8 cellular contexts compared by ENCODE assay signal in the genomic region with DNA sequence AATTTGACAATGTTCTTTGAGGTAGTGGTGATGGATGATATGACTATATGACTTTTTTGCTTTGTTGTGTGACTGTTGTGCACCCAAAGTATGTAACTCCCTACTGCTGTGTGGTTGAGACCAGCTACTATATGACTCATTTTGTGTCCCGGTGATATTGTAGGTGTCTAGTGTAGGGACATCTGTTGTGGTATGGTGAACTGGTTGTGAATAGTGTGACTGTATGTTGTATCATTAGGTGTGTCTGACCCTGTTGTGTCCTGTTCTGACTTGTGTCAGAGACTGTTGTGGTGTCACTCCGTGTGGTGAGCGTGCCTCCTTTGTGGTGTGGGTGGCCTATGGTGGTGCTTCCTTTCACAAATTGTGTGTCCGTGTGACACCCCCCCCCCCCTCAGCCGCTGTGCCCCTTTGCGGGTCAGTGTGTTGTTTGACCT. TPM values are rescaled to one million over a fixed set of nuclear protein-coding genes. Genes with fewer than 3 reads are reported as not detected.
DNase-seq lines count a peak whose midpoint lies in the region; ATAC-seq, FAIRE-seq and TF ChIP-seq lines count a peak whose summit lies in the region.

No MANE protein-coding gene starts in this region.

- FAIRE-seq in HepG2 (lab: Jason Lieb, UNC): no peak

- peak overlapping the region; percentile 88 for H4K91ac ChIP-seq in IMR-90 (ENCODE audit: insufficient read depth, low read depth, low read length)

- H3K4ac ChIP-seq in IMR-90 (ENCODE audit: low read depth, low read length): peak overlapping the region; percentile 95

- in situ Hi-C loops in IMR-90 (cut with MboI; ENCODE audit: low sequenced_read_pairs) (loop anchor here (25.0 kb wide), 1 partner anchor 475 kb away; a partner anchor contains a TSS), HepG2 (cut with HindIII; ENCODE audit: extremely low pct_ligation_motif_present, low pct_unique_long_range_greater_than_20kb) (loop anchor here (5.0 to 25.0 kb wide), 2 partner anchors 70 to 325 kb away; no protein-coding TSS in a partner anchor)

- H2BK120ac ChIP-seq in IMR-90 (ENCODE audit: low read depth, low read length): peak overlapping the region; percentile 66

- H3K56ac ChIP-seq in IMR-90 (ENCODE audit: extremely low read depth, insufficient read depth, low read length): no peak overlapping the region

- H3K23ac ChIP-seq in IMR-90 (ENCODE audit: low read depth, low read length): peak overlapping the region; percentile 99

- dilution Hi-C loops in IMR-90 (cut with HindIII; ENCODE audit: low sequenced_read_pairs, unreplicated experiment): loop anchor here (25.0 kb wide), 1 partner anchor 125 kb away; no protein-coding TSS in a partner anchor

- DNase-seq in SIG-M5 treated with dmso at 0.1 percent for 504 hours (lab: John Stamatoyannopoulos, UW; ENCODE audit: unreplicated experiment) (peak; percentile 49), SIG-M5 (lab: John Stamatoyannopoulos, UW) (no peak), IMR-90 (peak; percentile 51), adrenal gland (no peak), HepG2 (ENCODE audit: low spot score) (no peak), NCI-H1105 treated with DMSO at 0.1 percent for 48 hours (lab: John Stamatoyannopoulos, UW) (no peak), cerebellar nuclear complex (lab: John Stamatoyannopoulos, UW) (no peak)

- H3K79me1 ChIP-seq in IMR-90 (ENCODE audit: low read depth in 1 of 2, low read length in 2 of 2): peaks cover 4 to 43% of the 10 kb centered on the region in 2 experiments; a peak in 3 of 4 replicates

- H2BK5ac ChIP-seq in IMR-90 (ENCODE audit: low read depth, low read length, poor library complexity, severe bottlenecking): no peak overlapping the region

- TF ChIP-seq EP300 in HepG2 (IDR thresholded peaks at IDR 0.05; ENCODE audit: low read depth in 2 of 2, low read length in 2 of 2): no peak
- TF ChIP-seq EP300 in HepG2 (CRISPR knock-in tag; IDR thresholded peaks at IDR 0.05; ENCODE audit: borderline replicate concordance): no peak

- H4K20me1 ChIP-seq in IMR-90 (ENCODE audit: insufficient read depth, low read length) (peaks cover 14% of the 10 kb centered on the region), HepG2 (ENCODE audit: insufficient read depth, low read length) (no peaks in the 10 kb centered on the region)

- peak overlapping the region; percentile 89 for H3K14ac ChIP-seq in IMR-90 (replicated peaks; ENCODE audit: low read depth, low read length)

- peak overlapping the region; percentile 66 for H4K5ac ChIP-seq in IMR-90 (ENCODE audit: low read depth, low read length)

- CTCF ChIA-PET in IMR-90 (lab: Yijun Ruan, JAX) (interaction anchor here (0.6 to 2.4 kb wide), 4 partner anchors 9 to 81 kb away, joined by 3 to 12 read pairs (median 8); a partner anchor contains a TSS), HepG2 (lab: Yijun Ruan, JAX; ENCODE audit: low intra/inter-chr PET ratio, low total read pairs) (interaction anchor here (2.5 to 2.9 kb wide), 2 partner anchors 53 to 129 kb away, joined by 10 to 19 read pairs; no protein-coding TSS in a partner anchor)

- H3K27ac ChIP-seq in IMR-90 (ENCODE audit: insufficient read depth, low read length) (no peak overlapping the region), adrenal gland (peak overlapping the region in 4 of 5 donors; percentile 37 to 85 (median 66)), HepG2 (ENCODE audit: extremely low read length, insufficient read depth, low read length) (peak overlapping the region; percentile 35), temporal lobe (ENCODE audit: low read depth, low read length) (peak overlapping the region; percentile 1)

- H3K27me3 ChIP-seq in IMR-90 (ENCODE audit: control insufficient read depth, insufficient read depth, low read length): no peaks in the 10 kb centered on the region
- no peaks in the 10 kb centered on the region for H3K27me3 ChIP-seq in adrenal gland
- no peaks in the 10 kb centered on the region for H3K27me3 ChIP-seq in HepG2 (ENCODE audit: control insufficient read depth in 1 of 2, insufficient read depth in 2 of 2, low read length in 2 of 2)

- H3K9ac ChIP-seq in IMR-90 (ENCODE audit: low read depth, low read length) (peak overlapping the region; percentile 72), HepG2 (ENCODE audit: insufficient read depth, low read depth, low read length) (peak overlapping the region; percentile 53; the same call in 1 of the 2 replicates)

- TF ChIP-seq CTCF in IMR-90 (conservative IDR thresholded peaks at IDR 0.05; ENCODE audit: low read depth, low read length) (no peak), adrenal gland (IDR thresholded peaks at IDR 0.05) (no peak), HepG2 (CRISPR knock-in tag; IDR thresholded peaks at IDR 0.05) (no peak)

- H3K9me1 ChIP-seq in IMR-90 (ENCODE audit: insufficient read depth, low read length): peaks cover 19% of the 10 kb centered on the region

- TF ChIP-seq POLR2A in IMR-90 (IDR thresholded peaks at IDR 0.05; ENCODE audit: low read depth, low read length) (no peak), adrenal gland (IDR thresholded peaks at IDR 0.05) (no peak), HepG2 (IDR thresholded peaks at IDR 0.05; ENCODE audit: insufficient read depth in 1 of 2, low read depth in 2 of 2, low read length in 2 of 2) (no peak)

- H3K4me3 ChIP-seq in IMR-90 (ENCODE audit: insufficient read depth, low read depth, low read length) (peak overlapping the region; percentile 27), adrenal gland (peak overlapping the region in 2 of 4 donors; percentile 35 to 38), HepG2 (replicated peaks in 1 of 3; ENCODE audit: insufficient read depth in 1 of 3, low read depth in 2 of 3, low read length in 3 of 3) (peak overlapping the region; percentile 61 to 78 (median 76); a peak in 5 of 6 replicates)

- POLR2A ChIA-PET in IMR-90 (lab: Charles Lee; ENCODE audit: unreplicated experiment) (interaction anchor here (0.8 to 1.9 kb wide), 2 partner anchors 11 to 24 kb away, joined by 7 to 9 read pairs; a partner anchor contains a TSS), HepG2 (lab: Yijun Ruan, JAX) (interaction anchor here (0.6 to 4.6 kb wide), 14 partner anchors 10 to 119 kb away, joined by 3 to 95 read pairs (median 5); a partner anchor contains a TSS)

- H3K36me3 ChIP-seq in IMR-90 (ENCODE audit: control insufficient read depth, insufficient read depth, low read length) (no peaks in the 10 kb centered on the region), adrenal gland (replicated peaks in 1 of 2) (no peaks in the 10 kb centered on the region), HepG2 (replicated peaks in 1 of 2; ENCODE audit: control insufficient read depth in 1 of 2, insufficient read depth in 2 of 2, low read length in 2 of 2) (no peaks in the 10 kb centered on the region)

- H3K4me2 ChIP-seq in IMR-90 (ENCODE audit: low read depth, low read length) (peak overlapping the region; percentile 95), HepG2 (ENCODE audit: low read depth, low read length) (peak overlapping the region; percentile 85)

- peak overlapping the region; percentile 99 for H2AK5ac ChIP-seq in IMR-90 (ENCODE audit: low read depth, low read length)

- no peaks in the 10 kb centered on the region for H3K79me2 ChIP-seq in HepG2 (ENCODE audit: insufficient read depth, low read length)

- peak; percentile 0; the same call in 1 of the 2 replicates for ATAC-seq in IMR-90 (ENCODE audit: low read depth)
- ATAC-seq in HepG2: peak; percentile 7

- peak overlapping the region; percentile 67; the same call in 1 of the 3 replicates for H2BK15ac ChIP-seq in IMR-90 (ENCODE audit: low read depth, low read length)

- H2BK20ac ChIP-seq in IMR-90 (ENCODE audit: low read depth, low read length): peak overlapping the region; percentile 71

- peak overlapping the region; percentile 80 for H2AFZ ChIP-seq in IMR-90 (replicated peaks; ENCODE audit: low read length, poor library complexity)
- no peak overlapping the region for H2AFZ ChIP-seq in HepG2 (ENCODE audit: low read length)

- H3K9me3 ChIP-seq in IMR-90 (ENCODE audit: control insufficient read depth, insufficient read depth, low read length): no peaks in the 10 kb centered on the region
- no peaks in the 10 kb centered on the region for H3K9me3 ChIP-seq in adrenal gland (replicated peaks in 1 of 3)
- H3K9me3 ChIP-seq in HepG2 (ENCODE audit: low read length): no peaks in the 10 kb centered on the region

- TF ChIP-seq RAD21 in IMR-90 (IDR thresholded peaks at IDR 0.05; ENCODE audit: low read length): no peak
- no peak for TF ChIP-seq RAD21 in HepG2 (CRISPR knock-in tag; IDR thresholded peaks at IDR 0.05)

- peak overlapping the region in 1 of 2 experiments; percentile 79; a peak in 1 of 4 replicates for H4K8ac ChIP-seq in IMR-90 (ENCODE audit: low read depth in 2 of 2, low read length in 2 of 2)

- H2AK9ac ChIP-seq in IMR-90 (replicated peaks; ENCODE audit: low read depth, low read length, poor library complexity): peak overlapping the region; percentile 89

- no CpG with 5 or more reads among the region's 6 CpGs for WGBS in IMR-90 (ENCODE audit: extremely low coverage in 2 of 2, insufficient read length in 1 of 2), 2 experiments
- 0 to 7% (median 6%) methylated on average over 1 to 6 of the region's 6 CpGs for WGBS in adrenal gland, 4 donors
- 0% methylated on average over 3 of the region's 6 CpGs for WGBS in HepG2 (ENCODE audit: low lambda C conversion rate)

- H3K18ac ChIP-seq in IMR-90 (ENCODE audit: low read depth, low read length): peak overlapping the region; percentile 37; the same call in 1 of the 2 replicates

- H3K4me1 ChIP-seq in IMR-90 (ENCODE audit: control insufficient read depth, insufficient read depth, low read length) (peaks cover 23% of the 10 kb centered on the region), adrenal gland (replicated peaks in 1 of 2) (peaks cover 14 to 35% of the 10 kb centered on the region in 2 donors), HepG2 (ENCODE audit: insufficient read depth, low read length) (peaks cover 80% of the 10 kb centered on the region)

- BruUV-seq in IMR-90 (replicated peaks; lab: Mats Ljungman, UMichigan) (no TSS peak), HepG2 (replicated peaks; lab: Mats Ljungman, UMichigan) (no TSS peak)

- intact Hi-C loops in IMR-90 (cut with micrococcal nuclease) (loop anchor here (1.0 to 10.0 kb wide), 2 partner anchors 11 to 208 kb away; a partner anchor contains a TSS), adrenal gland (cut with DNase I) (loop anchor here (5.0 kb wide), 4 partner anchors 40 to 125 kb away; no protein-coding TSS in a partner anchor), HepG2 (cut with micrococcal nuclease; ENCODE audit: unreplicated experiment) (loop anchor here (1.0 to 10.0 kb wide), 4 partner anchors 10 to 208 kb away; no protein-coding TSS in a partner anchor)

RNA-seq across cellular contexts. Expression of a gene that starts 11.2 kb away (rescaled TPM):
- total RNA-seq in IMR-90 (2012; rRNA removed) (24.9 and 30.8 TPM in 2 replicates), adrenal gland (10 to 100 TPM; 33.5 to 79.3 (median 42.4) TPM), HepG2 (2016; rRNA removed; fragmentation: Illumina TruSeq; extraction: Trizol) (30.7 and 33.0 TPM in 2 replicates), temporal lobe (33.4 TPM)
- polyA plus RNA-seq in IMR-90 (2012; rRNA removed) (35.7 and 38.8 TPM in 2 replicates), adrenal gland (10 to 100 TPM; 17.7 to 29.8 (median 27.8) TPM), HepG2 (2011; rRNA removed) (27.9 and 32.3 TPM in 2 replicates)
- polyA plus RNA-seq in IMR-90 (2012; cell fraction: cytosol; rRNA removed): 34.7 and 72.2 TPM in 2 replicates
- 24.5 and 60.8 TPM in 2 replicates for polyA plus RNA-seq in IMR-90 (2012; cell fraction: nucleus; rRNA removed; ENCODE audit: low replicate concordance)
- total RNA-seq in HepG2 (2016; cell fraction: cytosol; rRNA removed; fragmentation: Illumina TruSeq; extraction: Trizol; ENCODE audit: low read depth): 7.4 and 8.6 TPM in 2 replicates
- total RNA-seq in HepG2 (2016; cell fraction: insoluble cytoplasmic fraction; rRNA removed; fragmentation: Illumina TruSeq; extraction: Trizol): 30.5 and 33.5 TPM in 2 replicates
- 32.7 and 37.9 TPM in 2 replicates for total RNA-seq in HepG2 (2016; cell fraction: membrane; rRNA removed; fragmentation: Illumina TruSeq; extraction: Trizol)
- total RNA-seq in HepG2 (2016; cell fraction: nucleus; rRNA removed; fragmentation: Illumina TruSeq; extraction: Trizol): 17.6 and 21.1 TPM in 2 replicates
- 20.7 and 35.7 TPM in 2 replicates for polyA plus RNA-seq in HepG2 (2011; cell fraction: cytosol; rRNA removed)
- polyA plus RNA-seq in HepG2 (2011; cell fraction: nucleus; rRNA removed): 20.0 and 30.1 TPM in 2 replicates
- 21.9 and 26.2 TPM in 2 replicates for polyA plus RNA-seq in HepG2 (2012)
- 7.7 and 8.6 TPM in 2 replicates for polyA plus RNA-seq in HepG2 (2016; cell fraction: cytosol; fragmentation: Illumina TruSeq; extraction: Trizol; ENCODE audit: low read depth)
- 46.9 and 51.9 TPM in 2 replicates for polyA plus RNA-seq in HepG2 (2016; cell fraction: insoluble cytoplasmic fraction; fragmentation: Illumina TruSeq; extraction: Trizol; ENCODE audit: low read depth)
- 30.1 and 31.3 TPM in 2 replicates for polyA plus RNA-seq in HepG2 (2016; cell fraction: membrane; fragmentation: Illumina TruSeq; extraction: Trizol; ENCODE audit: low read depth)
- 39.0 and 44.0 TPM in 2 replicates for polyA plus RNA-seq in HepG2 (2016; cell fraction: nucleus; fragmentation: Illumina TruSeq; extraction: Trizol; ENCODE audit: insufficient read depth, low read depth)
- 13.2 and 63.5 TPM in 2 replicates for polyA minus RNA-seq in HepG2 (2011; rRNA and poly(A)+ RNA removed; ENCODE audit: low replicate concordance)
- 26.9 and 37.6 TPM in 2 replicates for polyA minus RNA-seq in HepG2 (2011; cell fraction: cytosol; rRNA and poly(A)+ RNA removed)
- polyA minus RNA-seq in HepG2 (2011; cell fraction: nucleus; rRNA and poly(A)+ RNA removed): 18.7 and 20.6 TPM in 2 replicates

Comparison
In these comparisons a context has a peak if more than half of its experiments do, and no peak if none do; other contexts are left out.
1. DNase-seq: peak in SIG-M5 treated with dmso at 0.1 percent for 504 hours (single experiment) and IMR-90 (single experiment); none in SIG-M5 (single experiment), adrenal gland (0 of 7), HepG2 (single experiment), NCI-H1105 treated with DMSO at 0.1 percent for 48 hours (single experiment) and cerebellar nuclear complex (0 of 2).